24 cellular contexts compared by ENCODE assay signal in genomic region chr1:4723106-4723505, GRCh38.
"Had no signal": no experiment of that assay in that cellular context is flagged by ENCODE, and none has a peak within 500 bp of the region (broad histone marks: within the 10 kb centered on the region; RNA-seq: fewer than 3 reads in every experiment).

No MANE protein-coding gene starts in this region.

- H3K4me1 ChIP-seq: colonic mucosa, esophagus muscularis mucosa, esophagus squamous epithelium, foreskin keratinocyte, gastrocnemius medialis, gastroesophageal sphincter, heart left ventricle, heart right ventricle had no signal

- H3K4me3 ChIP-seq: colonic mucosa, coronary artery, esophagus muscularis mucosa, esophagus squamous epithelium, gastrocnemius medialis, gastroesophageal sphincter, heart left ventricle, heart right ventricle had no signal

- H3K4me3 Mint-ChIP-seq: dendritic cell treated with granulocyte-macrophage colony-stimulating factor and Interleukin-4, amounts not matched to agents 40 ng/mL and 50 ng/mL, for 4 days; effector memory CD8-positive, alpha-beta T cell; endodermal cell had no signal

- H3K9me3 Mint-ChIP-seq: dendritic cell treated with granulocyte-macrophage colony-stimulating factor and Interleukin-4, amounts not matched to agents 40 ng/mL and 50 ng/mL, for 4 days; effector memory CD8-positive, alpha-beta T cell had no signal

- H3K27ac Mint-ChIP-seq: dendritic cell treated with granulocyte-macrophage colony-stimulating factor and Interleukin-4, amounts not matched to agents 40 ng/mL and 50 ng/mL, for 4 days; effector memory CD8-positive, alpha-beta T cell; endodermal cell had no signal

- H3K27me3 ChIP-seq: colonic mucosa, dorsolateral prefrontal cortex, foreskin keratinocyte, gastrocnemius medialis had no signal

- ATAC-seq: effector memory CD8-positive, alpha-beta T cell; esophagus mucosa; foreskin keratinocyte; gastrocnemius medialis; gastroesophageal sphincter; heart left ventricle; heart right ventricle had no signal

- DNase-seq: colonic mucosa; cortex of kidney; dermis blood vessel endothelial cell; dorsolateral prefrontal cortex; effector CD4-positive, alpha-beta T cell; effector CD8-positive, alpha-beta T cell; effector memory CD4-positive, alpha-beta T cell; effector memory CD8-positive, alpha-beta T cell; endodermal cell; erythroblast; esophagus squamous epithelium; foreskin fibroblast; foreskin keratinocyte; foreskin melanocyte; gastrocnemius medialis; glutamatergic neuron; heart left ventricle; heart right ventricle had no signal

- H3K36me3 ChIP-seq: colonic mucosa, esophagus muscularis mucosa, esophagus squamous epithelium, gastrocnemius medialis, gastroesophageal sphincter, heart left ventricle, heart right ventricle had no signal

- H3K27ac ChIP-seq: colonic mucosa, coronary artery, epithelial cell of prostate, esophagus muscularis mucosa, esophagus squamous epithelium, foreskin keratinocyte, gastrocnemius medialis, gastroesophageal sphincter, heart left ventricle, heart right ventricle had no signal

- H3K9me3 ChIP-seq: colonic mucosa, esophagus squamous epithelium, gastrocnemius medialis, gastroesophageal sphincter, heart left ventricle, heart right ventricle had no signal
